13 cellular contexts compared by ENCODE assay signal in genomic region chr1:59391216-59392179, GRCh38.
A peak's percentile ranks its signal among the peaks of the same experiment; 100 is the strongest.
DNase-seq lines count a peak whose midpoint lies in the region; TF ChIP-seq lines count a peak whose summit lies in the region.
"Had no signal": no experiment of that assay in that cellular context is flagged by ENCODE, and none has a peak within 500 bp of the region (broad histone marks: within the 10 kb centered on the region; RNA-seq: fewer than 3 reads in every experiment).

No MANE protein-coding gene starts in this region.

- TF ChIP-seq CTCF in breast epithelium (IDR thresholded peaks at IDR 0.05) (no peak), MCF 10A (IDR thresholded peaks at IDR 0.05; ENCODE audit: unreplicated experiment) (no peak), NB4 (IDR thresholded peaks at IDR 0.05; ENCODE audit: low read depth, low read length) (no peak), transverse colon (IDR thresholded peaks at IDR 0.05) (no peak)

- no peak for TF ChIP-seq POLR2A in breast epithelium (IDR thresholded peaks at IDR 0.05)
- no peak for TF ChIP-seq POLR2A in NB4 (IDR thresholded peaks at IDR 0.05; ENCODE audit: extremely low read depth, insufficient read length)
- no peak for TF ChIP-seq POLR2A in transverse colon (IDR thresholded peaks at IDR 0.05)

- H3K27me3 ChIP-seq in breast epithelium (no peaks in the 10 kb centered on the region), transverse colon (no peaks in the 10 kb centered on the region)

- H3K4me1 Mint-ChIP-seq in MCF 10A (ENCODE audit: insufficient read depth, unreplicated experiment) = peaks cover 8% of the 10 kb centered on the region

- POLR2A ChIA-PET in MCF 10A (lab: Yijun Ruan, JAX) = no interaction called here

- H3K27me3 Mint-ChIP-seq in MCF 10A (ENCODE audit: insufficient read depth, unreplicated experiment) = no peaks in the 10 kb centered on the region

- in situ Hi-C loops in transverse colon (cut with MboI; ENCODE audit: low pct_ligation_motif_present in 1 of 4, low pct_unique_long_range_greater_than_20kb in 1 of 4, low sequenced_read_pairs in 3 of 4) = no loop called here

- H3K36me3 Mint-ChIP-seq in MCF 10A (ENCODE audit: insufficient read depth, unreplicated experiment) = no peaks in the 10 kb centered on the region

- H3K4me1 ChIP-seq in breast epithelium (peaks cover 8% of the 10 kb centered on the region in 2 donors), transverse colon (peaks cover 0 to 17% (median 7%) of the 10 kb centered on the region in 4 donors)

- TF ChIP-seq EP300 in transverse colon (IDR thresholded peaks at IDR 0.05; ENCODE audit: low read depth) = no peak

- no peak overlapping the region for H3K4me3 Mint-ChIP-seq in MCF 10A (ENCODE audit: unreplicated experiment)
- H3K4me3 Mint-ChIP-seq: immature natural killer cell had no signal

- H3K27ac ChIP-seq in breast epithelium = peak overlapping the region; percentile 39 to 90
- H3K27ac ChIP-seq in transverse colon = peak overlapping the region; percentile 80 to 83 (median 81)

- DNase-seq in breast epithelium (ENCODE audit: low spot score in 2 of 2) = no peak
- DNase-seq in MCF 10A (ENCODE audit: unreplicated experiment) = no peak
- peak; percentile 59 for DNase-seq in NB4 (ENCODE audit: low read depth)
- peak; percentile 13 for DNase-seq in iris pigment epithelial cell (ENCODE audit: low read depth)
- no peak for DNase-seq in transverse colon
- DNase-seq in stimulated activated CD8-positive, alpha-beta memory T cell treated with anti-CD3 and anti-CD28 coated beads, Interleukin-4, amount 100 ng/mL, for 48 hours = no peak
- no peak for DNase-seq in effector CD8-positive, alpha-beta T cell (lab: John Stamatoyannopoulos, UW)
- DNase-seq in activated effector memory CD4-positive, alpha-beta T cell treated with Interleukin-2 at 50 U/mL for 16 hours = no peak
- DNase-seq: activated CD4-positive, alpha-beta T cell treated with anti-CD3 and anti-CD28 coated beads for 4 hours; AML-193; immature natural killer cell; NCI-H1105 treated with DMSO at 0.1 percent for 48 hours; RPMI8226 had no signal

- WGBS in transverse colon (ENCODE audit: low coverage in 1 of 2), 2 donors = 61 to 74% methylated on average over 5 to 7 of the region's 7 CpGs

- BruUV-seq in MCF 10A (replicated peaks; lab: Mats Ljungman, UMichigan) = no TSS peak

- H3K9me3 ChIP-seq in breast epithelium = no peaks in the 10 kb centered on the region
- no peaks in the 10 kb centered on the region for H3K9me3 ChIP-seq in transverse colon

- H3K36me3 ChIP-seq in breast epithelium (no peaks in the 10 kb centered on the region), transverse colon (no peaks in the 10 kb centered on the region)

- CTCF ChIA-PET in MCF 10A (lab: Yijun Ruan, JAX) = interaction anchor here (0.6 kb wide), 1 partner anchor 107 kb away, joined by 3 read pairs; no protein-coding TSS in a partner anchor

- H3K4me3 ChIP-seq in breast epithelium (no peak overlapping the region), NB4 (ENCODE audit: low read depth, low read length) (no peak overlapping the region), transverse colon (no peak overlapping the region)

- H3K9me3 Mint-ChIP-seq in MCF 10A (ENCODE audit: unreplicated experiment) = no peaks in the 10 kb centered on the region
- H3K9me3 Mint-ChIP-seq: immature natural killer cell had no signal

- H3K27ac Mint-ChIP-seq in MCF 10A (ENCODE audit: low read depth, unreplicated experiment) = no peak overlapping the region
- H3K27ac Mint-ChIP-seq: immature natural killer cell had no signal

- intact Hi-C loops in breast epithelium (cut with DNase I; ENCODE audit: low total_unique reads) (no loop called here), MCF 10A (cut with micrococcal nuclease) (no loop called here), transverse colon (cut with DNase I; ENCODE audit: low total_unique reads) (no loop called here)

Comparison
In these comparisons a context has a peak if more than half of its experiments do, and no peak if none do; other contexts are left out.
1. DNase-seq: peak in NB4 (single experiment) and iris pigment epithelial cell (single experiment); none in breast epithelium (0 of 2), MCF 10A (single experiment), transverse colon (single experiment), stimulated activated CD8-positive, alpha-beta memory T cell treated with anti-CD3 and anti-CD28 coated beads, Interleukin-4, amount 100 ng/mL, for 48 hours (single experiment), effector CD8-positive, alpha-beta T cell (single experiment) and activated effector memory CD4-positive, alpha-beta T cell treated with Interleukin-2 at 50 U/mL for 16 hours (single experiment).